In genomic region chrX:23699636-23700194, GRCh38 we compare ENCODE assay signal across 9 cellular contexts. TPM values are rescaled to one million over a fixed set of nuclear protein-coding genes. Genes with fewer than 3 reads are reported as not detected.
DNase-seq lines count a peak whose midpoint lies in the region; ATAC-seq, FAIRE-seq and TF ChIP-seq lines count a peak whose summit lies in the region.
"Had no signal": no experiment of that assay in that cellular context is flagged by ENCODE, and none has a peak within 500 bp of the region (broad histone marks: within the 10 kb centered on the region; RNA-seq: fewer than 3 reads in every experiment).

No MANE protein-coding gene starts in this region.

- CTCF ChIA-PET in PC-9 (lab: Charles Lee): no interaction called here

- BruUV-seq in PC-9 (replicated peaks; lab: Mats Ljungman, UMichigan): no TSS peak

- POLR2A ChIA-PET in PC-9 (lab: Charles Lee; ENCODE audit: unreplicated experiment): no interaction called here

- H3F3A ChIP-seq in PC-9 (ENCODE audit: insufficient read depth, low read depth): no peaks in the 10 kb centered on the region

- TF ChIP-seq POLR2A in erythroblast (IDR thresholded peaks at IDR 0.05; ENCODE audit: low read length): no peak
- no peak for TF ChIP-seq POLR2A in GM12891 (IDR thresholded peaks at IDR 0.05; ENCODE audit: low read depth, low read length)

- TF ChIP-seq CTCF in PC-9 (conservative IDR thresholded peaks at IDR 0.05): no peak

- intact Hi-C loops in PC-9 (cut with micrococcal nuclease; ENCODE audit: unreplicated experiment): no loop called here

- no peak for FAIRE-seq in GM12891 (lab: Jason Lieb, UNC)

- ATAC-seq in GM21717 (IDR thresholded peaks at IDR 0.05; ENCODE audit: unreplicated experiment) (peak; percentile 58), GM18861 (IDR thresholded peaks at IDR 0.05; ENCODE audit: unreplicated experiment) (no peak)

- H3K9me2 ChIP-seq in PC-9 (ENCODE audit: insufficient read depth): no peaks in the 10 kb centered on the region

- no peaks in the 10 kb centered on the region for H3K36me3 ChIP-seq in PC-9 (ENCODE audit: low read depth)

- H3K4me2 ChIP-seq in PC-9: no peak overlapping the region

- DNase-seq in OCI-M1 (lab: John Stamatoyannopoulos, UW): peak; percentile 88
- peak; percentile 74 to 90 for DNase-seq in erythroblast (lab: John Stamatoyannopoulos, UW)
- peak; percentile 5 for DNase-seq in stimulated activated CD4-positive, alpha-beta T cell treated with anti-CD3 and anti-CD28 coated beads, Interleukin-4, amount 100 ng/mL, for 24 hours
- DNase-seq in GM12891 (ENCODE audit: insufficient read length, low spot score): no peak
- no peak for DNase-seq in cerebellum (ENCODE audit: low spot score)
- DNase-seq in PC-9: no peak

- no peaks in the 10 kb centered on the region for H3K79me2 ChIP-seq in PC-9 (ENCODE audit: low read depth)

- H3K4me3 ChIP-seq in PC-9: no peak overlapping the region

- no peaks in the 10 kb centered on the region for H3K27me3 ChIP-seq in PC-9 (ENCODE audit: insufficient read depth, low read depth)

- H2AFZ ChIP-seq in PC-9: no peak overlapping the region

- H4K20me1 ChIP-seq in PC-9 (ENCODE audit: insufficient read depth): no peaks in the 10 kb centered on the region

- H3K9me3 ChIP-seq in PC-9 (ENCODE audit: insufficient read depth, low read depth): no peaks in the 10 kb centered on the region

- no peak overlapping the region for H3K27ac ChIP-seq in PC-9
- H3K27ac ChIP-seq: epithelial cell of prostate had no signal

- H3K4me1 ChIP-seq in PC-9 (replicated peaks; ENCODE audit: insufficient read depth): no peaks in the 10 kb centered on the region

TF ChIP-seq in GM12891, 5 proteins besides CTCF, POLR2A, EP300 and RAD21:
- TF ChIP-seq PAX5 (IDR thresholded peaks at IDR 0.05; ENCODE audit: insufficient read depth, low read length, severe bottlenecking): no peak
- no peak for TF ChIP-seq POLR2AphosphoS5 (IDR thresholded peaks at IDR 0.05; ENCODE audit: low read depth, low read length)
- TF ChIP-seq TAF1 (IDR thresholded peaks at IDR 0.05; ENCODE audit: low read depth, low read length): no peak
- TF ChIP-seq SPI1 (IDR thresholded peaks at IDR 0.05; ENCODE audit: low read depth, low read length): no peak
- no peak for TF ChIP-seq POU2F2 (IDR thresholded peaks at IDR 0.05; ENCODE audit: low read depth, low read length)

RNA-seq across cellular contexts. Expression of gene PRDX4, which starts 32.4 kb away (rescaled TPM):
- 35.0 TPM for polyA plus RNA-seq in GM12891 (2012; ENCODE audit: low read depth, missing spikeins)
- total RNA-seq in cerebellum (38.9 TPM), PC-9 (2021) (60.6 and 76.4 TPM in 2 replicates)

RNA-seq across cellular contexts. Expression of gene ACOT9, which starts 43.4 kb away (rescaled TPM):
- 15.0 TPM for polyA plus RNA-seq in GM12891 (2012; ENCODE audit: low read depth, missing spikeins)
- total RNA-seq in cerebellum (21.7 TPM), PC-9 (2021) (40.6 and 47.0 TPM in 2 replicates)

Comparison
In these comparisons a context has a peak if more than half of its experiments do, and no peak if none do; other contexts are left out.
1. DNase-seq: peak in OCI-M1 (single experiment), erythroblast (2 of 2) and stimulated activated CD4-positive, alpha-beta T cell treated with anti-CD3 and anti-CD28 coated beads, Interleukin-4, amount 100 ng/mL, for 24 hours (single experiment); none in GM12891 (single experiment), cerebellum (single experiment) and PC-9 (0 of 2).